ENCODE assay signal across 8 cellular contexts in genomic region chr4:40055873-40056721, GRCh38. TPM values are rescaled to one million over a fixed set of nuclear protein-coding genes. Genes with fewer than 3 reads are reported as not detected.
A peak's percentile ranks its signal among the peaks of the same experiment; 100 is the strongest.
DNase-seq lines count a peak whose midpoint lies in the region; ATAC-seq, FAIRE-seq and TF ChIP-seq lines count a peak whose summit lies in the region.

No MANE protein-coding gene starts in this region.

- no peaks in the 10 kb centered on the region for H3K9me3 ChIP-seq in CD8-positive, alpha-beta T cell (ENCODE audit: low read length)
- H3K9me3 ChIP-seq in astrocyte (ENCODE audit: insufficient read depth, low read depth, low read length) (no peaks in the 10 kb centered on the region), hepatocyte (ENCODE audit: low read depth) (no peaks in the 10 kb centered on the region)

- no peak for TF ChIP-seq CTCF in CD8-positive, alpha-beta T cell (IDR thresholded peaks at IDR 0.05)
- TF ChIP-seq CTCF in astrocyte (IDR thresholded peaks at IDR 0.05; ENCODE audit: insufficient read depth, low read depth, low read length) (no peak), hepatocyte (IDR thresholded peaks at IDR 0.05; ENCODE audit: poor library complexity) (no peak)

- peaks cover 21% of the 10 kb centered on the region for H3K4me1 ChIP-seq in CD8-positive, alpha-beta T cell (ENCODE audit: insufficient read depth, low read length)
- H3K4me1 ChIP-seq in astrocyte (ENCODE audit: insufficient read depth, low read length): peaks cover 12% of the 10 kb centered on the region
- H3K4me1 ChIP-seq in hepatocyte (ENCODE audit: insufficient read depth): peaks cover 16% of the 10 kb centered on the region

- no peaks in the 10 kb centered on the region for H3K27me3 Mint-ChIP-seq in CD8-positive, alpha-beta T cell (ENCODE audit: low read depth)
- H3K27me3 Mint-ChIP-seq in T-helper 2 cell treated with Interferon-gamma antibody and Interleukin-4, amounts not matched to agents 5 μg/mL and 100 μg/mL, for 36 hours (ENCODE audit: low read depth): peaks cover 2% of the 10 kb centered on the region
- H3K27me3 Mint-ChIP-seq in astrocyte (ENCODE audit: low read depth, unreplicated experiment): no peaks in the 10 kb centered on the region

- no peaks in the 10 kb centered on the region for H3K27me3 ChIP-seq in CD8-positive, alpha-beta T cell (ENCODE audit: insufficient read depth, low read length)
- H3K27me3 ChIP-seq in astrocyte (ENCODE audit: insufficient read depth, low read length): no peaks in the 10 kb centered on the region
- H3K27me3 ChIP-seq in hepatocyte: no peaks in the 10 kb centered on the region

- peaks cover 11% of the 10 kb centered on the region for H3K36me3 Mint-ChIP-seq in CD8-positive, alpha-beta T cell
- peaks cover 7% of the 10 kb centered on the region for H3K36me3 Mint-ChIP-seq in T-helper 2 cell treated with Interferon-gamma antibody and Interleukin-4, amounts not matched to agents 5 μg/mL and 100 μg/mL, for 36 hours (ENCODE audit: low read depth)
- no peaks in the 10 kb centered on the region for H3K36me3 Mint-ChIP-seq in astrocyte (ENCODE audit: low read depth, unreplicated experiment)

- H3K9ac ChIP-seq in astrocyte (ENCODE audit: low read length): peak overlapping the region; percentile 87

- CTCF ChIA-PET in CD8-positive, alpha-beta T cell (lab: Charles Lee): interaction anchor here (0.6 to 7.6 kb wide), 16 partner anchors 9 to 839 kb away, joined by 3 to 59 read pairs (median 4); no protein-coding TSS in a partner anchor

- peaks cover 36% of the 10 kb centered on the region for H3K4me1 Mint-ChIP-seq in CD8-positive, alpha-beta T cell (ENCODE audit: low read depth)
- peaks cover 30% of the 10 kb centered on the region for H3K4me1 Mint-ChIP-seq in T-helper 2 cell treated with Interferon-gamma antibody and Interleukin-4, amounts not matched to agents 5 μg/mL and 100 μg/mL, for 36 hours (ENCODE audit: low read depth)
- H3K4me1 Mint-ChIP-seq in astrocyte (ENCODE audit: low read depth, unreplicated experiment): peaks cover 4% of the 10 kb centered on the region

- H3K4me2 ChIP-seq in astrocyte (ENCODE audit: low read length) (peak overlapping the region; percentile 93), hepatocyte (peak overlapping the region; percentile 80)

- no peaks in the 10 kb centered on the region for H3K9me3 Mint-ChIP-seq in CD8-positive, alpha-beta T cell
- no peaks in the 10 kb centered on the region for H3K9me3 Mint-ChIP-seq in T-helper 2 cell treated with Interferon-gamma antibody and Interleukin-4, amounts not matched to agents 5 μg/mL and 100 μg/mL, for 36 hours
- H3K9me3 Mint-ChIP-seq in astrocyte (ENCODE audit: unreplicated experiment): no peaks in the 10 kb centered on the region

- peak; percentile 13 to 79 (median 47) for DNase-seq in CD8-positive, alpha-beta T cell
- peak; percentile 90 for DNase-seq in M059J (ENCODE audit: low read depth)
- DNase-seq in T-helper 2 cell treated with Interferon-gamma antibody and Interleukin-4, amounts not matched to agents 5 μg/mL and 100 μg/mL, for 36 hours (ENCODE audit: low spot score): peak; percentile 71
- DNase-seq in astrocyte (ENCODE audit: low read depth): peak; percentile 88
- peak; percentile 80 for DNase-seq in hepatocyte (ENCODE audit: low spot score)
- DNase-seq in retina: peak; percentile 95

- peak; percentile 19 for ATAC-seq in CD8-positive, alpha-beta T cell
- peak; percentile 1 for ATAC-seq in GM21390 (IDR thresholded peaks at IDR 0.05; ENCODE audit: unreplicated experiment)
- no peak for ATAC-seq in HG03521 (IDR thresholded peaks at IDR 0.05; ENCODE audit: unreplicated experiment)

- no peaks in the 10 kb centered on the region for H4K20me1 ChIP-seq in astrocyte (ENCODE audit: insufficient read depth, low read length)
- no peaks in the 10 kb centered on the region for H4K20me1 ChIP-seq in hepatocyte (ENCODE audit: insufficient read depth, poor library complexity, severe bottlenecking)

- H2AFZ ChIP-seq in astrocyte (ENCODE audit: low read depth, low read length): peak overlapping the region; percentile 69
- peak overlapping the region; percentile 83 for H2AFZ ChIP-seq in hepatocyte

- H3K36me3 ChIP-seq in CD8-positive, alpha-beta T cell (ENCODE audit: insufficient read depth, low read length): no peaks in the 10 kb centered on the region
- H3K36me3 ChIP-seq in astrocyte (ENCODE audit: insufficient read depth, low read length) (no peaks in the 10 kb centered on the region), hepatocyte (replicated peaks; ENCODE audit: insufficient read depth, low read depth) (no peaks in the 10 kb centered on the region)

- WGBS in hepatocyte (ENCODE audit: low lambda C conversion rate, missing lambda C conversion rate): 1% methylated on average over 74 of the region's 85 CpGs

- POLR2A ChIA-PET in CD8-positive, alpha-beta T cell (lab: Charles Lee): interaction anchor here (0.5 to 1.9 kb wide), 14 partner anchors 9 to 597 kb away, joined by 3 to 7 read pairs (median 4); partner anchors contain the start of genes LIAS, RHOH and RPL9

- peak; percentile 32 for FAIRE-seq in astrocyte (lab: Jason Lieb, UNC)

- intact Hi-C loops in CD8-positive, alpha-beta T cell (cut with DNase I, micrococcal nuclease): loop anchor here (1.0 to 5.0 kb wide), 19 partner anchors 66 to 843 kb away; partner anchors contain the start of genes LIAS (in 1 of the 2), PDS5A (in 1 of the 2), RPL9 (in 1 of the 2) and UGDH (in 1 of the 2)

- peak overlapping the region; percentile 94 for H3K27ac Mint-ChIP-seq in CD8-positive, alpha-beta T cell
- peak overlapping the region; percentile 99 for H3K27ac Mint-ChIP-seq in T-helper 2 cell treated with Interferon-gamma antibody and Interleukin-4, amounts not matched to agents 5 μg/mL and 100 μg/mL, for 36 hours
- peak overlapping the region; percentile 98 for H3K27ac Mint-ChIP-seq in astrocyte (ENCODE audit: unreplicated experiment)

- peak overlapping the region; percentile 94 for H3K4me3 Mint-ChIP-seq in CD8-positive, alpha-beta T cell
- H3K4me3 Mint-ChIP-seq in T-helper 2 cell treated with Interferon-gamma antibody and Interleukin-4, amounts not matched to agents 5 μg/mL and 100 μg/mL, for 36 hours: peak overlapping the region; percentile 90
- peak overlapping the region; percentile 91 for H3K4me3 Mint-ChIP-seq in astrocyte (ENCODE audit: unreplicated experiment)

- peak overlapping the region; percentile 70 for H3K27ac ChIP-seq in CD8-positive, alpha-beta T cell (ENCODE audit: low read depth, low read length)
- H3K27ac ChIP-seq in astrocyte (ENCODE audit: low read depth, low read length) (peak overlapping the region; percentile 85), hepatocyte (peak overlapping the region; percentile 100)

- H3K79me2 ChIP-seq in astrocyte (ENCODE audit: insufficient read depth, low read length): no peaks in the 10 kb centered on the region
- peaks cover 40% of the 10 kb centered on the region for H3K79me2 ChIP-seq in hepatocyte

- H3K9me2 ChIP-seq in hepatocyte (replicated peaks; ENCODE audit: insufficient read depth): no peaks in the 10 kb centered on the region

- H3K4me3 ChIP-seq in CD8-positive, alpha-beta T cell (ENCODE audit: low read depth, low read length): peak overlapping the region; percentile 76
- H3K4me3 ChIP-seq in astrocyte (ENCODE audit: insufficient read depth, low read depth, low read length) (peak overlapping the region; percentile 74), hepatocyte (peak overlapping the region; percentile 70)

RNA-seq across cellular contexts. Expression of gene N4BP2, which starts 0.6 kb away (rescaled TPM):
- 10 to 100 TPM; 19.5 to 20.4 TPM for total RNA-seq in CD8-positive, alpha-beta T cell
- total RNA-seq in M059J (2014; rRNA removed; shearing (Covaris generic)): 1.1 and 2.3 TPM in 2 replicates
- 12.1 and 14.5 TPM in 2 replicates for total RNA-seq in astrocyte
- 28.8 and 29.9 TPM in 2 replicates for total RNA-seq in hepatocyte
- polyA plus RNA-seq in hepatocyte: 10.2 and 11.2 TPM in 2 replicates
